13 cellular contexts compared by ENCODE assay signal in genomic region chr15:38255690-38256089, GRCh38. TPM values are rescaled to one million over a fixed set of nuclear protein-coding genes. Genes with fewer than 3 reads are reported as not detected.
DNase-seq lines count a peak whose midpoint lies in the region; TF ChIP-seq lines count a peak whose summit lies in the region.
"Had no signal": no experiment of that assay in that cellular context is flagged by ENCODE, and none has a peak within 500 bp of the region (broad histone marks: within the 10 kb centered on the region; RNA-seq: fewer than 3 reads in every experiment).

No MANE protein-coding gene starts in this region.

- peaks cover 29% of the 10 kb centered on the region for H4K20me1 ChIP-seq in MM.1S (ENCODE audit: insufficient read depth, low read length)

- H3K4me3 Mint-ChIP-seq in endothelial cell (ENCODE audit: unreplicated experiment) (peak overlapping the region; percentile 53), nephron (peak overlapping the region; percentile 58 to 100 (median 64))
- H3K4me3 Mint-ChIP-seq in activated naive CD8-positive, alpha-beta T cell treated with anti-CD3 and anti-CD28 coated beads for 36 hours, result no peak overlapping the region
- no peak overlapping the region for H3K4me3 Mint-ChIP-seq in activated T-cell treated with anti-CD3 and anti-CD28 coated beads, Interleukin-2, amount 50 U/mL, for 24 hours
- H3K4me3 Mint-ChIP-seq: natural killer cell; T-helper 1 cell treated with Interleukin-12 subunit alpha and Interleukin-12 subunit beta and Interleukin-4 antibody, amounts not matched to agents 30 μg/mL and 1 μg/mL, for 36 hours had no signal

- peak overlapping the region; percentile 78 for H3K4me2 ChIP-seq in MM.1S (ENCODE audit: low read depth, low read length)

- no peaks in the 10 kb centered on the region for H3K36me3 ChIP-seq in MM.1S (replicated peaks; ENCODE audit: insufficient read depth, low read length)

- no peaks in the 10 kb centered on the region for H3K9me2 ChIP-seq in MM.1S (replicated peaks; ENCODE audit: insufficient read depth, low read length)

- no peak for TF ChIP-seq CTCF in AG04449 (IDR thresholded peaks at IDR 0.05; ENCODE audit: insufficient read depth, low read length, missing control alignments)
- no peak for TF ChIP-seq CTCF in MM.1S (IDR thresholded peaks at IDR 0.05; ENCODE audit: low read length)
- TF ChIP-seq CTCF in endothelial cell (IDR thresholded peaks at IDR 0.05; ENCODE audit: unreplicated experiment), result no peak
- no peak for TF ChIP-seq CTCF in nephron (IDR thresholded peaks at IDR 0.05; ENCODE audit: unreplicated experiment in 3 of 3)

- DNase-seq in AG04449 (ENCODE audit: low read depth, low spot score), result no peak
- DNase-seq in MM.1S, result no peak
- DNase-seq in endothelial cell (ENCODE audit: low spot score), result no peak
- no peak for DNase-seq in activated naive CD8-positive, alpha-beta T cell treated with anti-CD3 and anti-CD28 coated beads for 36 hours
- no peak for DNase-seq in NCI-H524 treated with DMSO at 0.1 percent for 48 hours (lab: John Stamatoyannopoulos, UW)
- no peak for DNase-seq in activated T-cell treated with anti-CD3 and anti-CD28 coated beads, Interleukin-2, amount 50 U/mL, for 24 hours
- no peak for DNase-seq in stimulated activated CD4-positive, alpha-beta T cell treated with anti-CD3 and anti-CD28 coated beads, Interleukin-12 subunit alpha, Interleukin-12 subunit beta, amount 100 ng/mL, for 4 hours
- DNase-seq: body of pancreas, natural killer cell, NCI-H1048, substantia nigra had no signal

- H3K9me3 Mint-ChIP-seq in endothelial cell (ENCODE audit: unreplicated experiment) (no peaks in the 10 kb centered on the region), nephron (no peaks in the 10 kb centered on the region)
- H3K9me3 Mint-ChIP-seq in activated naive CD8-positive, alpha-beta T cell treated with anti-CD3 and anti-CD28 coated beads for 36 hours, result no peaks in the 10 kb centered on the region
- no peaks in the 10 kb centered on the region for H3K9me3 Mint-ChIP-seq in activated T-cell treated with anti-CD3 and anti-CD28 coated beads, Interleukin-2, amount 50 U/mL, for 24 hours
- H3K9me3 Mint-ChIP-seq: natural killer cell; T-helper 1 cell treated with Interleukin-12 subunit alpha and Interleukin-12 subunit beta and Interleukin-4 antibody, amounts not matched to agents 30 μg/mL and 1 μg/mL, for 36 hours had no signal

- H3K27me3 Mint-ChIP-seq in endothelial cell (ENCODE audit: unreplicated experiment), result peaks cover 21% of the 10 kb centered on the region
- peaks cover 8% of the 10 kb centered on the region for H3K27me3 Mint-ChIP-seq in nephron (ENCODE audit: low read depth)
- peaks cover 14% of the 10 kb centered on the region for H3K27me3 Mint-ChIP-seq in activated naive CD8-positive, alpha-beta T cell treated with anti-CD3 and anti-CD28 coated beads for 36 hours
- peaks cover 19% of the 10 kb centered on the region for H3K27me3 Mint-ChIP-seq in activated T-cell treated with anti-CD3 and anti-CD28 coated beads, Interleukin-2, amount 50 U/mL, for 24 hours

- H3K9me3 ChIP-seq in MM.1S (replicated peaks; ENCODE audit: insufficient read depth, low read length), result no peaks in the 10 kb centered on the region
- H3K9me3 ChIP-seq: body of pancreas had no signal

- CTCF ChIA-PET in AG04449 (lab: Yijun Ruan, JAX), result interaction anchor here (3.6 kb wide), 1 partner anchor 253 kb away, joined by 17 read pairs; no protein-coding TSS in a partner anchor

- no peak overlapping the region for H3K27ac ChIP-seq in MM.1S (ENCODE audit: low read length)

- peaks cover 12% of the 10 kb centered on the region for H3K4me1 ChIP-seq in MM.1S (ENCODE audit: low read length)

- H3F3A ChIP-seq in MM.1S (ENCODE audit: insufficient read depth, low read length), result peaks cover 25% of the 10 kb centered on the region

- H3K36me3 Mint-ChIP-seq in endothelial cell (ENCODE audit: low read depth, unreplicated experiment), result peaks cover 10% of the 10 kb centered on the region
- no peaks in the 10 kb centered on the region for H3K36me3 Mint-ChIP-seq in nephron (ENCODE audit: low read depth)
- H3K36me3 Mint-ChIP-seq in activated naive CD8-positive, alpha-beta T cell treated with anti-CD3 and anti-CD28 coated beads for 36 hours, result no peaks in the 10 kb centered on the region
- H3K36me3 Mint-ChIP-seq in activated T-cell treated with anti-CD3 and anti-CD28 coated beads, Interleukin-2, amount 50 U/mL, for 24 hours (ENCODE audit: low read depth), result no peaks in the 10 kb centered on the region
- H3K36me3 Mint-ChIP-seq: natural killer cell had no signal

- POLR2A ChIA-PET in AG04449 (lab: Yijun Ruan, JAX), result no interaction called here

- H3K79me2 ChIP-seq in MM.1S (ENCODE audit: low read length), result peaks cover 82% of the 10 kb centered on the region

- H3K4me1 Mint-ChIP-seq in endothelial cell (ENCODE audit: unreplicated experiment), result peaks cover 35% of the 10 kb centered on the region
- H3K4me1 Mint-ChIP-seq in nephron, result peaks cover 52% of the 10 kb centered on the region
- peaks cover 27% of the 10 kb centered on the region for H3K4me1 Mint-ChIP-seq in activated naive CD8-positive, alpha-beta T cell treated with anti-CD3 and anti-CD28 coated beads for 36 hours
- H3K4me1 Mint-ChIP-seq in activated T-cell treated with anti-CD3 and anti-CD28 coated beads, Interleukin-2, amount 50 U/mL, for 24 hours (ENCODE audit: low read depth), result peaks cover 32% of the 10 kb centered on the region

- H2AFZ ChIP-seq in MM.1S (ENCODE audit: low read length), result no peak overlapping the region

- H3K27me3 ChIP-seq in MM.1S (replicated peaks; ENCODE audit: insufficient read depth, low read length), result no peaks in the 10 kb centered on the region
- H3K27me3 ChIP-seq: body of pancreas had no signal

- H3K27ac Mint-ChIP-seq in endothelial cell (ENCODE audit: unreplicated experiment), result peak overlapping the region; percentile 32
- H3K27ac Mint-ChIP-seq in nephron, result no peak overlapping the region
- H3K27ac Mint-ChIP-seq in activated naive CD8-positive, alpha-beta T cell treated with anti-CD3 and anti-CD28 coated beads for 36 hours, result no peak overlapping the region
- H3K27ac Mint-ChIP-seq in activated T-cell treated with anti-CD3 and anti-CD28 coated beads, Interleukin-2, amount 50 U/mL, for 24 hours, result no peak overlapping the region
- H3K27ac Mint-ChIP-seq: natural killer cell; T-helper 1 cell treated with Interleukin-12 subunit alpha and Interleukin-12 subunit beta and Interleukin-4 antibody, amounts not matched to agents 30 μg/mL and 1 μg/mL, for 36 hours had no signal

- H3K4me3 ChIP-seq in AG04449 (ENCODE audit: low read depth, low read length), result peak overlapping the region; percentile 91
- no peak overlapping the region for H3K4me3 ChIP-seq in MM.1S (ENCODE audit: low read length)
- H3K4me3 ChIP-seq: body of pancreas had no signal

- H3K9ac ChIP-seq in MM.1S (ENCODE audit: low read length), result no peak overlapping the region

RNA-seq across cellular contexts. Expression of gene SPRED1, which starts 3.1 kb away (rescaled TPM):
- 29.3 TPM for total RNA-seq in endothelial cell (ENCODE audit: unreplicated experiment)
- total RNA-seq in activated naive CD8-positive, alpha-beta T cell treated with anti-CD3 and anti-CD28 coated beads for 36 hours, result 1 to 10 TPM; 3.2 TPM

Comparison
In these comparisons a context has a peak if more than half of its experiments do, and no peak if none do; other contexts are left out.
1. H3K4me3 Mint-ChIP-seq: peak in endothelial cell (single experiment) and nephron (3 of 3); none in activated naive CD8-positive, alpha-beta T cell treated with anti-CD3 and anti-CD28 coated beads for 36 hours (single experiment) and activated T-cell treated with anti-CD3 and anti-CD28 coated beads, Interleukin-2, amount 50 U/mL, for 24 hours (single experiment).